In genomic region chr10:60778978-60779668, GRCh38 we compare ENCODE assay signal across 8 cellular contexts. TPM values are rescaled to one million over a fixed set of nuclear protein-coding genes. Genes with fewer than 3 reads are reported as not detected.
DNase-seq lines count a peak whose midpoint lies in the region; ATAC-seq and TF ChIP-seq lines count a peak whose summit lies in the region.

No MANE protein-coding gene starts in this region.

- peaks cover 59% of the 10 kb centered on the region for H3K79me2 ChIP-seq in KMS-11 (ENCODE audit: insufficient read depth, low read depth)

- ATAC-seq in GM21390 (IDR thresholded peaks at IDR 0.05; ENCODE audit: unreplicated experiment) (peak; percentile 7), HG03469 (IDR thresholded peaks at IDR 0.05; ENCODE audit: unreplicated experiment) (no peak)
- peak in 1 of 2 donors; percentile 25 for ATAC-seq in natural killer cell treated with Interleukin-12 subunit alpha and Interleukin-12 subunit beta and Interleukin-15 and Interleukin-18, amount 100 ng/mL, for 72 hours

- H3K27ac ChIP-seq in KMS-11: peak overlapping the region; percentile 85

- TF ChIP-seq CTCF in KMS-11 (conservative IDR thresholded peaks at IDR 0.05; ENCODE audit: low read depth, low read length) (no peak), chondrocyte (IDR thresholded peaks at IDR 0.05) (no peak)

- no peaks in the 10 kb centered on the region for H3K27me3 Mint-ChIP-seq in chondrocyte (ENCODE audit: low read depth)
- peaks cover 0 to 1% of the 10 kb centered on the region in 2 donors for H3K27me3 Mint-ChIP-seq in natural killer cell treated with Interleukin-12 subunit alpha and Interleukin-12 subunit beta and Interleukin-15 and Interleukin-18, amount 100 ng/mL, for 72 hours

- H3K36me3 ChIP-seq in KMS-11 (ENCODE audit: insufficient read depth): peaks cover 10% of the 10 kb centered on the region; the same call in 1 of the 2 replicates

- H3K4me3 Mint-ChIP-seq in chondrocyte (ENCODE audit: unreplicated experiment): peak overlapping the region; percentile 97
- peak overlapping the region; percentile 96 for H3K4me3 Mint-ChIP-seq in natural killer cell treated with Interleukin-12 subunit alpha and Interleukin-12 subunit beta and Interleukin-15 and Interleukin-18, amount 100 ng/mL, for 72 hours

- H3K9me3 Mint-ChIP-seq in chondrocyte (ENCODE audit: low read depth): no peaks in the 10 kb centered on the region
- no peaks in the 10 kb centered on the region for H3K9me3 Mint-ChIP-seq in natural killer cell treated with Interleukin-12 subunit alpha and Interleukin-12 subunit beta and Interleukin-15 and Interleukin-18, amount 100 ng/mL, for 72 hours

- H3K4me3 ChIP-seq in KMS-11 (IDR thresholded peaks at IDR 0.05; ENCODE audit: insufficient read depth, low read depth, low read length): peak overlapping the region; percentile 32

- H3K9ac ChIP-seq in KMS-11: peak overlapping the region; percentile 87

- H3K4me1 ChIP-seq in KMS-11 (ENCODE audit: low read depth, poor library complexity, severe bottlenecking): peaks cover 43% of the 10 kb centered on the region

- H3K4me1 Mint-ChIP-seq in chondrocyte (ENCODE audit: low read depth): peaks cover 35% of the 10 kb centered on the region
- H3K4me1 Mint-ChIP-seq in natural killer cell treated with Interleukin-12 subunit alpha and Interleukin-12 subunit beta and Interleukin-15 and Interleukin-18, amount 100 ng/mL, for 72 hours (ENCODE audit: low read depth in 2 of 2): peaks cover 8 to 25% of the 10 kb centered on the region in 2 donors

- H4K20me1 ChIP-seq in KMS-11 (ENCODE audit: insufficient read depth): peaks cover 27% of the 10 kb centered on the region

- H3K27ac Mint-ChIP-seq in chondrocyte (ENCODE audit: unreplicated experiment): peak overlapping the region; percentile 69
- H3K27ac Mint-ChIP-seq in natural killer cell treated with Interleukin-12 subunit alpha and Interleukin-12 subunit beta and Interleukin-15 and Interleukin-18, amount 100 ng/mL, for 72 hours: peak overlapping the region; percentile 47 to 89

- no peaks in the 10 kb centered on the region for H3K27me3 ChIP-seq in KMS-11 (ENCODE audit: insufficient read depth, low read depth)

- DNase-seq in ELF-1 (ENCODE audit: low read depth, low spot score): peak; percentile 56
- no peak for DNase-seq in chondrocyte (ENCODE audit: low spot score)
- no peak for DNase-seq in natural killer cell treated with Interleukin-12 subunit alpha and Interleukin-12 subunit beta and Interleukin-15 and Interleukin-18, amount 100 ng/mL, for 72 hours (ENCODE audit: low spot score)
- DNase-seq in GM19238 (ENCODE audit: insufficient read length, low spot score): no peak
- DNase-seq in activated CD4-positive, CD25-positive, alpha-beta regulatory T cell treated with anti-CD3 and anti-CD28 coated beads, Interleukin-2, amount 50 U/mL, for 72 hours: no peak

- H3K4me2 ChIP-seq in KMS-11: peak overlapping the region; percentile 91

- no peaks in the 10 kb centered on the region for H3K36me3 Mint-ChIP-seq in chondrocyte (ENCODE audit: low read depth)
- peaks cover 12% of the 10 kb centered on the region for H3K36me3 Mint-ChIP-seq in natural killer cell treated with Interleukin-12 subunit alpha and Interleukin-12 subunit beta and Interleukin-15 and Interleukin-18, amount 100 ng/mL, for 72 hours

- peak overlapping the region; percentile 39 for H2AFZ ChIP-seq in KMS-11 (ENCODE audit: low read depth)

RNA-seq across cellular contexts. Expression of gene CDK1, which starts 0.8 kb away (rescaled TPM):
- 7.6 to 16.7 TPM (median 9.0 TPM) in 3 replicates for total RNA-seq in chondrocyte
- total RNA-seq in natural killer cell treated with Interleukin-12 subunit alpha and Interleukin-12 subunit beta and Interleukin-15 and Interleukin-18, amount 100 ng/mL, for 72 hours: 10 to 100 TPM; 52.9 to 61.1 TPM
